14 cellular contexts compared by ENCODE assay signal in the genomic region with DNA sequence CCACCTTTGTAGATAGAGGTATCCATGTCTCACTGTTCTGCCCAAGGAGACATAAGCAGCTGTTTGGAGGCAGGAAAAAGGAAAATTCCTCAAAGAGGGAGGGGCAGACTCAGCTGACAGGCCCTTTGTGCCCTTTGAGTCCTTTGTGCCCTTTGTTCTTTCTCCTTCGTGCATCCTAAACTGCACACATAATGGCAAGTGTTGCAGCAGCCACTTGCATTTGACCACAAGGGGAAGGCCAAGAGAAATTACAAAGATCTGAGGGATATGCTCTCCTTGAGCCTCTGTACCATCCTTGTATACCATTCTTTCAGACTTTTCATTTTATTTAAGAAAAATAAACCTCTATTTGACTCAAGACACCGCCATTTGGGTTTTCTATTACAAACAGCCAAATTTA.
DNase-seq lines count a peak whose midpoint lies in the region; ATAC-seq, FAIRE-seq and TF ChIP-seq lines count a peak whose summit lies in the region.
"Had no signal": no experiment of that assay in that cellular context is flagged by ENCODE, and none has a peak within 500 bp of the region (broad histone marks: within the 10 kb centered on the region; RNA-seq: fewer than 3 reads in every experiment).

No MANE protein-coding gene starts in this region.

- H3K27ac Mint-ChIP-seq in GM23338, result no peak overlapping the region
- no peak overlapping the region for H3K27ac Mint-ChIP-seq in HFFc6
- H3K27ac Mint-ChIP-seq: CD4-positive, CD25-positive, alpha-beta regulatory T cell had no signal

- H3K27me3 Mint-ChIP-seq in GM23338 (ENCODE audit: insufficient read depth, low read depth, poor library complexity) (no peaks in the 10 kb centered on the region), HFFc6 (ENCODE audit: insufficient read depth) (peaks cover 6% of the 10 kb centered on the region; the same call in 1 of the 2 replicates)

- no peaks in the 10 kb centered on the region for H4K20me1 ChIP-seq in GM23338 (replicated peaks; ENCODE audit: insufficient read depth)
- H4K20me1 ChIP-seq in PC-9 (ENCODE audit: insufficient read depth), result no peaks in the 10 kb centered on the region

- H3K4me1 ChIP-seq in GM23338 (ENCODE audit: insufficient read depth) (peaks cover 3% of the 10 kb centered on the region; the same call in 1 of the 2 replicates), PC-9 (replicated peaks; ENCODE audit: insufficient read depth) (peaks cover 24% of the 10 kb centered on the region), small intestine (ENCODE audit: control insufficient read depth in 2 of 2, insufficient read depth in 1 of 2, low read depth in 1 of 2, low read length in 1 of 2) (no peaks in the 10 kb centered on the region)

- H3F3A ChIP-seq in GM23338 (replicated peaks; ENCODE audit: low read depth) (no peaks in the 10 kb centered on the region), PC-9 (ENCODE audit: insufficient read depth, low read depth) (no peaks in the 10 kb centered on the region; the same call in 1 of the 2 replicates)

- no TSS peak for BruUV-seq in PC-9 (replicated peaks; lab: Mats Ljungman, UMichigan)

- POLR2A ChIA-PET in PC-9 (lab: Charles Lee; ENCODE audit: unreplicated experiment), result no interaction called here
- POLR2A ChIA-PET in GM10248 (lab: Yijun Ruan, JAX), result no interaction called here

- ATAC-seq in GM23338, result peak; percentile 33; the same call in 1 of the 3 replicates
- ATAC-seq: HepG2 had no signal

- H3K36me3 Mint-ChIP-seq in GM23338 (ENCODE audit: low read depth), result peaks cover 4% of the 10 kb centered on the region; the same call in 2 of the 3 replicates
- no peaks in the 10 kb centered on the region for H3K36me3 Mint-ChIP-seq in HFFc6 (ENCODE audit: low read depth)
- H3K36me3 Mint-ChIP-seq: CD4-positive, CD25-positive, alpha-beta regulatory T cell had no signal

- H3K79me2 ChIP-seq in GM23338 (replicated peaks; ENCODE audit: insufficient read depth) (no peaks in the 10 kb centered on the region), PC-9 (ENCODE audit: low read depth) (no peaks in the 10 kb centered on the region)

- H3K27me3 ChIP-seq in GM23338 (ENCODE audit: insufficient read depth), result no peaks in the 10 kb centered on the region
- H3K27me3 ChIP-seq in PC-9 (ENCODE audit: insufficient read depth, low read depth), result no peaks in the 10 kb centered on the region
- no peaks in the 10 kb centered on the region for H3K27me3 ChIP-seq in small intestine (ENCODE audit: control insufficient read depth in 2 of 2, insufficient read depth in 2 of 2, low read length in 2 of 2)

- H3K4me2 ChIP-seq in GM23338 (no peak overlapping the region), PC-9 (peak overlapping the region; percentile 20; the same call in 1 of the 2 replicates)

- no peak for FAIRE-seq in small intestine (lab: Jason Lieb, UNC)
- FAIRE-seq: HepG2 had no signal

- DNase-seq in GM23338 (ENCODE audit: low spot score) (peak; percentile 18), PC-9 (peak in 1 of 2 experiments; percentile 26), kidney tubule cell (ENCODE audit: low spot score) (peak; percentile 1), small intestine (peak; percentile 93), GM10248 (ENCODE audit: extremely low spot score) (no peak), HFFc6 (no peak), T1000 (lab: John Stamatoyannopoulos, UW) (no peak)
- DNase-seq: CD4-positive, CD25-positive, alpha-beta regulatory T cell; NCI-H1417 treated with DMSO at 0.1 percent for 48 hours; NCI-H2081; NCI-H345; NCI-H748 treated with DMSO at 0.1 percent for 48 hours; RPMI8226 had no signal

- peaks cover 4% of the 10 kb centered on the region; the same call in 1 of the 2 replicates for H3K9me3 ChIP-seq in PC-9 (ENCODE audit: insufficient read depth, low read depth)
- no peaks in the 10 kb centered on the region for H3K9me3 ChIP-seq in small intestine (ENCODE audit: control insufficient read depth, low read depth)

- WGBS in small intestine, 3 donors, result 16 to 62% (median 44%) methylated on average over 2 of the region's 2 CpGs

- no peak overlapping the region for H3K27ac ChIP-seq in GM23338 (ENCODE audit: low read depth)
- H3K27ac ChIP-seq in PC-9, result no peak overlapping the region
- H3K27ac ChIP-seq in small intestine (ENCODE audit: low read depth in 1 of 2, low read length in 1 of 2), result peak overlapping the region; percentile 79 to 81

- intact Hi-C loops in PC-9 (cut with micrococcal nuclease; ENCODE audit: unreplicated experiment), result no loop called here

- H3K4me3 ChIP-seq in GM23338, result no peak overlapping the region
- no peak overlapping the region for H3K4me3 ChIP-seq in PC-9
- no peak overlapping the region for H3K4me3 ChIP-seq in small intestine (ENCODE audit: low read depth in 1 of 2, low read length in 2 of 2)

- H3K9me3 Mint-ChIP-seq in GM23338, result peaks cover 4% of the 10 kb centered on the region
- H3K9me3 Mint-ChIP-seq in HFFc6, result peaks cover 4% of the 10 kb centered on the region; the same call in 1 of the 2 replicates

- H3K4me3 Mint-ChIP-seq in GM23338, result no peak overlapping the region
- no peak overlapping the region for H3K4me3 Mint-ChIP-seq in HFFc6
- H3K4me3 Mint-ChIP-seq: CD4-positive, CD25-positive, alpha-beta regulatory T cell had no signal

- peaks cover 8% of the 10 kb centered on the region; the same call in 2 of the 3 replicates for H3K4me1 Mint-ChIP-seq in GM23338
- H3K4me1 Mint-ChIP-seq in HFFc6 (ENCODE audit: low read depth), result peaks cover 6% of the 10 kb centered on the region

- H3K36me3 ChIP-seq in GM23338 (ENCODE audit: insufficient read depth) (no peaks in the 10 kb centered on the region), PC-9 (ENCODE audit: low read depth) (no peaks in the 10 kb centered on the region), small intestine (ENCODE audit: control insufficient read depth in 2 of 2, insufficient read depth in 2 of 2, low read length in 2 of 2) (no peaks in the 10 kb centered on the region)

- H3K9me2 ChIP-seq in GM23338 (ENCODE audit: insufficient read depth), result no peaks in the 10 kb centered on the region; the same call in 1 of the 2 replicates
- no peaks in the 10 kb centered on the region for H3K9me2 ChIP-seq in PC-9 (ENCODE audit: insufficient read depth)

- CTCF ChIA-PET in PC-9 (lab: Charles Lee) (no interaction called here), GM10248 (lab: Yijun Ruan, JAX) (interaction anchor here (1.3 kb wide), 1 partner anchor 15 kb away, joined by 5 read pairs; no protein-coding TSS in a partner anchor)

- H2AFZ ChIP-seq in GM23338, result 0 out of 2 replicates have a peak overlapping the region, but pooled peaks have one; percentile 4
- no peak overlapping the region for H2AFZ ChIP-seq in PC-9

- TF ChIP-seq CTCF in GM23338 (conservative IDR thresholded peaks at IDR 0.05; ENCODE audit: low read depth in 2 of 2) (no peak), PC-9 (conservative IDR thresholded peaks at IDR 0.05) (no peak), GM10248 (IDR thresholded peaks at IDR 0.05; ENCODE audit: control extremely low read depth, extremely low read depth, low read depth, missing control alignments) (no peak), HFFc6 (IDR thresholded peaks at IDR 0.05) (no peak)

TF ChIP-seq in GM23338, 12 proteins besides CTCF, POLR2A, EP300 and RAD21 (continues in another document):
- TF ChIP-seq, protein P1, sequence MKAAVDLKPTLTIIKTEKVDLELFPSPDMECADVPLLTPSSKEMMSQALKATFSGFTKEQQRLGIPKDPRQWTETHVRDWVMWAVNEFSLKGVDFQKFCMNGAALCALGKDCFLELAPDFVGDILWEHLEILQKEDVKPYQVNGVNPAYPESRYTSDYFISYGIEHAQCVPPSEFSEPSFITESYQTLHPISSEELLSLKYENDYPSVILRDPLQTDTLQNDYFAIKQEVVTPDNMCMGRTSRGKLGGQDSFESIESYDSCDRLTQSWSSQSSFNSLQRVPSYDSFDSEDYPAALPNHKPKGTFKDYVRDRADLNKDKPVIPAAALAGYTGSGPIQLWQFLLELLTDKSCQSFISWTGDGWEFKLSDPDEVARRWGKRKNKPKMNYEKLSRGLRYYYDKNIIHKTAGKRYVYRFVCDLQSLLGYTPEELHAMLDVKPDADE (IDR thresholded peaks at IDR 0.05), result no peak
- TF ChIP-seq, protein P2, sequence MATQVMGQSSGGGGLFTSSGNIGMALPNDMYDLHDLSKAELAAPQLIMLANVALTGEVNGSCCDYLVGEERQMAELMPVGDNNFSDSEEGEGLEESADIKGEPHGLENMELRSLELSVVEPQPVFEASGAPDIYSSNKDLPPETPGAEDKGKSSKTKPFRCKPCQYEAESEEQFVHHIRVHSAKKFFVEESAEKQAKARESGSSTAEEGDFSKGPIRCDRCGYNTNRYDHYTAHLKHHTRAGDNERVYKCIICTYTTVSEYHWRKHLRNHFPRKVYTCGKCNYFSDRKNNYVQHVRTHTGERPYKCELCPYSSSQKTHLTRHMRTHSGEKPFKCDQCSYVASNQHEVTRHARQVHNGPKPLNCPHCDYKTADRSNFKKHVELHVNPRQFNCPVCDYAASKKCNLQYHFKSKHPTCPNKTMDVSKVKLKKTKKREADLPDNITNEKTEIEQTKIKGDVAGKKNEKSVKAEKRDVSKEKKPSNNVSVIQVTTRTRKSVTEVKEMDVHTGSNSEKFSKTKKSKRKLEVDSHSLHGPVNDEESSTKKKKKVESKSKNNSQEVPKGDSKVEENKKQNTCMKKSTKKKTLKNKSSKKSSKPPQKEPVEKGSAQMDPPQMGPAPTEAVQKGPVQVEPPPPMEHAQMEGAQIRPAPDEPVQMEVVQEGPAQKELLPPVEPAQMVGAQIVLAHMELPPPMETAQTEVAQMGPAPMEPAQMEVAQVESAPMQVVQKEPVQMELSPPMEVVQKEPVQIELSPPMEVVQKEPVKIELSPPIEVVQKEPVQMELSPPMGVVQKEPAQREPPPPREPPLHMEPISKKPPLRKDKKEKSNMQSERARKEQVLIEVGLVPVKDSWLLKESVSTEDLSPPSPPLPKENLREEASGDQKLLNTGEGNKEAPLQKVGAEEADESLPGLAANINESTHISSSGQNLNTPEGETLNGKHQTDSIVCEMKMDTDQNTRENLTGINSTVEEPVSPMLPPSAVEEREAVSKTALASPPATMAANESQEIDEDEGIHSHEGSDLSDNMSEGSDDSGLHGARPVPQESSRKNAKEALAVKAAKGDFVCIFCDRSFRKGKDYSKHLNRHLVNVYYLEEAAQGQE (IDR thresholded peaks at IDR 0.05; ENCODE audit: unreplicated experiment), result no peak
- no peak for TF ChIP-seq POLR2AphosphoS5 (IDR thresholded peaks at IDR 0.05; ENCODE audit: low read depth)
- no peak for TF ChIP-seq EZH2phosphoT487 (IDR thresholded peaks at IDR 0.05; ENCODE audit: unreplicated experiment)

Comparison
In these comparisons a context has a peak if more than half of its experiments do, and no peak if none do; other contexts are left out.
1. DNase-seq: peak in GM23338 (single experiment), kidney tubule cell (single experiment) and small intestine (single experiment); none in GM10248 (single experiment), HFFc6 (single experiment) and T1000 (single experiment).
2. H3K27ac ChIP-seq: peak in small intestine (2 of 2); none in GM23338 (single experiment) and PC-9 (single experiment).